In genomic region chr7:92590711-92591310, GRCh38 we compare ENCODE assay signal across 8 cellular contexts. TPM values are rescaled to one million over a fixed set of nuclear protein-coding genes. Genes with fewer than 3 reads are reported as not detected.
DNase-seq lines count a peak whose midpoint lies in the region; ATAC-seq and TF ChIP-seq lines count a peak whose summit lies in the region.

No MANE protein-coding gene starts in this region.

- ATAC-seq in activated T-cell treated with anti-CD3 and anti-CD28 coated beads, Interleukin-2, amount 50 U/mL, for 72 hours (replicated peaks in 1 of 2) = no peak
- ATAC-seq in GM21619 (IDR thresholded peaks at IDR 0.05; ENCODE audit: unreplicated experiment) (no peak), GM18517 (IDR thresholded peaks at IDR 0.05; ENCODE audit: unreplicated experiment) (no peak)

- peaks cover 9 to 14% of the 10 kb centered on the region in 2 donors for H3K36me3 Mint-ChIP-seq in activated T-cell treated with anti-CD3 and anti-CD28 coated beads, Interleukin-2, amount 50 U/mL, for 72 hours (ENCODE audit: insufficient read depth in 2 of 2)

- no peak overlapping the region for H3K27ac Mint-ChIP-seq in activated T-cell treated with anti-CD3 and anti-CD28 coated beads, Interleukin-2, amount 50 U/mL, for 72 hours

- H3K36me3 ChIP-seq in adipocyte (ENCODE audit: control insufficient read depth, insufficient read depth, low read length, severe bottlenecking) (no peaks in the 10 kb centered on the region), liver (ENCODE audit: control insufficient read depth in 4 of 4, insufficient read depth in 3 of 4, low read depth in 1 of 4, low read length in 3 of 4) (no peaks in the 10 kb centered on the region), thymus (ENCODE audit: control insufficient read depth, insufficient read depth) (no peaks in the 10 kb centered on the region)

- TF ChIP-seq RAD21 in liver (IDR thresholded peaks at IDR 0.05) = no peak

- H3K27ac ChIP-seq in liver (ENCODE audit: low read depth in 1 of 2, low read length in 2 of 2) (no peak overlapping the region), thymus (ENCODE audit: low read depth) (no peak overlapping the region)

- H3K9me3 Mint-ChIP-seq in activated T-cell treated with anti-CD3 and anti-CD28 coated beads, Interleukin-2, amount 50 U/mL, for 72 hours = no peaks in the 10 kb centered on the region

- H3K27me3 ChIP-seq in adipocyte (replicated peaks; ENCODE audit: control insufficient read depth, insufficient read depth, low read length) = no peaks in the 10 kb centered on the region
- H3K27me3 ChIP-seq in liver (ENCODE audit: control insufficient read depth in 4 of 4, insufficient read depth in 4 of 4, low read length in 3 of 4) = no peaks in the 10 kb centered on the region
- no peaks in the 10 kb centered on the region for H3K27me3 ChIP-seq in thymus (ENCODE audit: control insufficient read depth, insufficient read depth)

- no peak for DNase-seq in activated T-cell treated with anti-CD3 and anti-CD28 coated beads, Interleukin-2, amount 50 U/mL, for 72 hours
- no peak for DNase-seq in activated T-cell treated with anti-CD3 and anti-CD28 coated beads, Interleukin-2, amount 50 U/mL, for 48 hours
- DNase-seq in adipocyte (ENCODE audit: low read depth) = no peak
- no peak for DNase-seq in T-helper 9 cell

- 41% methylated on average over 19 of the region's 19 CpGs for WGBS in liver
- WGBS in thymus = 49% methylated on average over 19 of the region's 19 CpGs

- no peak for TF ChIP-seq CTCF in liver (IDR thresholded peaks at IDR 0.05; ENCODE audit: low read depth, low read length, missing input control)

- peak overlapping the region; percentile 72 to 91 for H3K4me3 Mint-ChIP-seq in activated T-cell treated with anti-CD3 and anti-CD28 coated beads, Interleukin-2, amount 50 U/mL, for 72 hours

- peaks cover 32% of the 10 kb centered on the region for H3K4me1 ChIP-seq in adipocyte (ENCODE audit: control insufficient read depth, insufficient read depth, low read length)
- H3K4me1 ChIP-seq in liver (ENCODE audit: control insufficient read depth in 4 of 4, insufficient read depth in 4 of 4, low read length in 3 of 4) = peaks cover 10 to 42% (median 27%) of the 10 kb centered on the region in 4 donors
- peaks cover 9% of the 10 kb centered on the region for H3K4me1 ChIP-seq in thymus (ENCODE audit: control insufficient read depth, insufficient read depth, low read length)

- H3K9ac ChIP-seq in adipocyte (ENCODE audit: low read length) (peak overlapping the region; percentile 94), liver (ENCODE audit: low read depth in 1 of 2, low read length in 2 of 2) (no peak overlapping the region)

- H3K4me3 ChIP-seq in adipocyte (ENCODE audit: low read length) (peak overlapping the region; percentile 95), liver (ENCODE audit: low read depth in 1 of 3, low read length in 3 of 3) (peak overlapping the region in 2 of 3 donors; percentile 73 to 93), thymus (ENCODE audit: low read length) (peak overlapping the region; percentile 79)

- peaks cover 16% of the 10 kb centered on the region for H3K27me3 Mint-ChIP-seq in activated T-cell treated with anti-CD3 and anti-CD28 coated beads, Interleukin-2, amount 50 U/mL, for 72 hours (ENCODE audit: low read depth)

- no peaks in the 10 kb centered on the region for H3K9me3 ChIP-seq in adipocyte (ENCODE audit: control insufficient read depth, low read length)
- no peaks in the 10 kb centered on the region for H3K9me3 ChIP-seq in liver (ENCODE audit: control insufficient read depth in 4 of 4, low read length in 3 of 4)
- H3K9me3 ChIP-seq in thymus (ENCODE audit: control insufficient read depth) = no peaks in the 10 kb centered on the region

- peaks cover 56% of the 10 kb centered on the region for H3K4me1 Mint-ChIP-seq in activated T-cell treated with anti-CD3 and anti-CD28 coated beads, Interleukin-2, amount 50 U/mL, for 72 hours (ENCODE audit: low read depth)

TF ChIP-seq in liver, 16 proteins besides CTCF, POLR2A, EP300 and RAD21:
- no peak for TF ChIP-seq FOXA1 (IDR thresholded peaks at IDR 0.05)
- no peak for TF ChIP-seq YY1 (IDR thresholded peaks at IDR 0.05)
- no peak for TF ChIP-seq HNF4A (conservative IDR thresholded peaks at IDR 0.05)
- TF ChIP-seq FOXA2 (IDR thresholded peaks at IDR 0.05) = no peak
- TF ChIP-seq, protein P1, sequence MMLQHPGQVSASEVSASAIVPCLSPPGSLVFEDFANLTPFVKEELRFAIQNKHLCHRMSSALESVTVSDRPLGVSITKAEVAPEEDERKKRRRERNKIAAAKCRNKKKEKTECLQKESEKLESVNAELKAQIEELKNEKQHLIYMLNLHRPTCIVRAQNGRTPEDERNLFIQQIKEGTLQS (IDR thresholded peaks at IDR 0.05) = no peak
- TF ChIP-seq GABPA (IDR thresholded peaks at IDR 0.05 in 1 of 2, conservative IDR thresholded peaks at IDR 0.05 in 1 of 2) = no peak
- TF ChIP-seq, protein P2, sequence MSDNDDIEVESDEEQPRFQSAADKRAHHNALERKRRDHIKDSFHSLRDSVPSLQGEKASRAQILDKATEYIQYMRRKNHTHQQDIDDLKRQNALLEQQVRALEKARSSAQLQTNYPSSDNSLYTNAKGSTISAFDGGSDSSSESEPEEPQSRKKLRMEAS (IDR thresholded peaks at IDR 0.05) = no peak
- TF ChIP-seq, protein P3, sequence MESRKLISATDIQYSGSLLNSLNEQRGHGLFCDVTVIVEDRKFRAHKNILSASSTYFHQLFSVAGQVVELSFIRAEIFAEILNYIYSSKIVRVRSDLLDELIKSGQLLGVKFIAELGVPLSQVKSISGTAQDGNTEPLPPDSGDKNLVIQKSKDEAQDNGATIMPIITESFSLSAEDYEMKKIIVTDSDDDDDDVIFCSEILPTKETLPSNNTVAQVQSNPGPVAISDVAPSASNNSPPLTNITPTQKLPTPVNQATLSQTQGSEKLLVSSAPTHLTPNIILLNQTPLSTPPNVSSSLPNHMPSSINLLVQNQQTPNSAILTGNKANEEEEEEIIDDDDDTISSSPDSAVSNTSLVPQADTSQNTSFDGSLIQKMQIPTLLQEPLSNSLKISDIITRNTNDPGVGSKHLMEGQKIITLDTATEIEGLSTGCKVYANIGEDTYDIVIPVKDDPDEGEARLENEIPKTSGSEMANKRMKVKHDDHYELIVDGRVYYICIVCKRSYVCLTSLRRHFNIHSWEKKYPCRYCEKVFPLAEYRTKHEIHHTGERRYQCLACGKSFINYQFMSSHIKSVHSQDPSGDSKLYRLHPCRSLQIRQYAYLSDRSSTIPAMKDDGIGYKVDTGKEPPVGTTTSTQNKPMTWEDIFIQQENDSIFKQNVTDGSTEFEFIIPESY (IDR thresholded peaks at IDR 0.05) = no peak
- no peak for TF ChIP-seq JUND (IDR thresholded peaks at IDR 0.05)
- TF ChIP-seq NR2F2 (IDR thresholded peaks at IDR 0.05) = no peak
- TF ChIP-seq RXRA (IDR thresholded peaks at IDR 0.05) = no peak
- TF ChIP-seq HNF4G (IDR thresholded peaks at IDR 0.05) = no peak
- TF ChIP-seq, protein P4, sequence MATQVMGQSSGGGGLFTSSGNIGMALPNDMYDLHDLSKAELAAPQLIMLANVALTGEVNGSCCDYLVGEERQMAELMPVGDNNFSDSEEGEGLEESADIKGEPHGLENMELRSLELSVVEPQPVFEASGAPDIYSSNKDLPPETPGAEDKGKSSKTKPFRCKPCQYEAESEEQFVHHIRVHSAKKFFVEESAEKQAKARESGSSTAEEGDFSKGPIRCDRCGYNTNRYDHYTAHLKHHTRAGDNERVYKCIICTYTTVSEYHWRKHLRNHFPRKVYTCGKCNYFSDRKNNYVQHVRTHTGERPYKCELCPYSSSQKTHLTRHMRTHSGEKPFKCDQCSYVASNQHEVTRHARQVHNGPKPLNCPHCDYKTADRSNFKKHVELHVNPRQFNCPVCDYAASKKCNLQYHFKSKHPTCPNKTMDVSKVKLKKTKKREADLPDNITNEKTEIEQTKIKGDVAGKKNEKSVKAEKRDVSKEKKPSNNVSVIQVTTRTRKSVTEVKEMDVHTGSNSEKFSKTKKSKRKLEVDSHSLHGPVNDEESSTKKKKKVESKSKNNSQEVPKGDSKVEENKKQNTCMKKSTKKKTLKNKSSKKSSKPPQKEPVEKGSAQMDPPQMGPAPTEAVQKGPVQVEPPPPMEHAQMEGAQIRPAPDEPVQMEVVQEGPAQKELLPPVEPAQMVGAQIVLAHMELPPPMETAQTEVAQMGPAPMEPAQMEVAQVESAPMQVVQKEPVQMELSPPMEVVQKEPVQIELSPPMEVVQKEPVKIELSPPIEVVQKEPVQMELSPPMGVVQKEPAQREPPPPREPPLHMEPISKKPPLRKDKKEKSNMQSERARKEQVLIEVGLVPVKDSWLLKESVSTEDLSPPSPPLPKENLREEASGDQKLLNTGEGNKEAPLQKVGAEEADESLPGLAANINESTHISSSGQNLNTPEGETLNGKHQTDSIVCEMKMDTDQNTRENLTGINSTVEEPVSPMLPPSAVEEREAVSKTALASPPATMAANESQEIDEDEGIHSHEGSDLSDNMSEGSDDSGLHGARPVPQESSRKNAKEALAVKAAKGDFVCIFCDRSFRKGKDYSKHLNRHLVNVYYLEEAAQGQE (IDR thresholded peaks at IDR 0.05) = no peak

RNA-seq across cellular contexts. Expression of gene FAM133B, which starts 0.6 kb away (rescaled TPM):
- total RNA-seq in activated T-cell treated with anti-CD3 and anti-CD28 coated beads, Interleukin-2, amount 50 U/mL, for 72 hours = 10 to 100 TPM; 30.3 to 35.7 TPM
- 10 to 100 TPM; 13.6 to 13.9 TPM for total RNA-seq in liver
- 10 to 100 TPM in 1 of 2 donors, 1 to 10 TPM in 1; 5.2 to 25.0 TPM for polyA plus RNA-seq in liver
- polyA plus RNA-seq in thymus = 29.1 TPM
